1 cellular context compared by ENCODE assay signal in genomic region chr1:46131727-46132528, GRCh38.
TF ChIP-seq lines count a peak whose summit lies in the region.

No MANE protein-coding gene starts in this region.

TF ChIP-seq in HEK293, 187 proteins besides CTCF, POLR2A, EP300 and RAD21 (continued from another document):
- TF ChIP-seq PRDM10 (tag by site-specific recombination; IDR thresholded peaks at IDR 0.05) (peak; percentile 13; the same call in 1 of the 2 replicates), ZNF214 (tag by site-specific recombination; IDR thresholded peaks at IDR 0.05; ENCODE audit: borderline replicate concordance) (no peak), ZNF184 (tag by site-specific recombination; IDR thresholded peaks at IDR 0.05) (peak; percentile 24; the same call in 1 of the 2 replicates), ZNF48 (tag by site-specific recombination; IDR thresholded peaks at IDR 0.05) (no peak), ZBTB21 (tag by site-specific recombination; IDR thresholded peaks at IDR 0.05) (peak; percentile 55; the same call in 1 of the 2 replicates), ZNF677 (tag by site-specific recombination; IDR thresholded peaks at IDR 0.05) (no peak), ZNF335 (tag by site-specific recombination; conservative IDR thresholded peaks at IDR 0.05) (peak; percentile 59), ZNF629 (tag by site-specific recombination; IDR thresholded peaks at IDR 0.05) (peak; percentile 82), ZNF704 (tag by site-specific recombination; IDR thresholded peaks at IDR 0.05) (no peak), ZNF600 (tag by site-specific recombination; IDR thresholded peaks at IDR 0.05) (peak; percentile 8)
